Comparison of ENCODE assay signal across 26 cellular contexts in genomic region chr3:187262360-187262759, GRCh38. TPM values are rescaled to one million over a fixed set of nuclear protein-coding genes. Genes with fewer than 3 reads are reported as not detected.
DNase-seq lines count a peak whose midpoint lies in the region; ATAC-seq and TF ChIP-seq lines count a peak whose summit lies in the region.
"Had no signal": no experiment of that assay in that cellular context is flagged by ENCODE, and none has a peak within 500 bp of the region (broad histone marks: within the 10 kb centered on the region; RNA-seq: fewer than 3 reads in every experiment).

No MANE protein-coding gene starts in this region.

- H3K18ac ChIP-seq in mesenchymal stem cell (ENCODE audit: low read depth in 1 of 2, low read length in 2 of 2): peak overlapping the region; percentile 25 to 73

- H2BK15ac ChIP-seq in mesenchymal stem cell (ENCODE audit: low read depth, poor library complexity, severe bottlenecking): peak overlapping the region; percentile 1

- H3K79me1 ChIP-seq in mesenchymal stem cell (replicated peaks; ENCODE audit: low read length, poor library complexity, severe bottlenecking): no peaks in the 10 kb centered on the region

- H3K23ac ChIP-seq in mesenchymal stem cell (ENCODE audit: low read length in 2 of 2): no peak overlapping the region

- H4K91ac ChIP-seq in mesenchymal stem cell (ENCODE audit: low read length): no peak overlapping the region

- no peak overlapping the region for H2AFZ ChIP-seq in mesenchymal stem cell (ENCODE audit: low read depth, low read length)
- H2AFZ ChIP-seq: PC-9 had no signal

- no peaks in the 10 kb centered on the region for H3K27me3 ChIP-seq in mesenchymal stem cell (ENCODE audit: control insufficient read depth in 1 of 2, insufficient read depth in 1 of 2, low read length in 2 of 2)
- H3K27me3 ChIP-seq in MG63: no peaks in the 10 kb centered on the region

- peak overlapping the region; percentile 91 for H3K27ac Mint-ChIP-seq in HFFc6
- H3K27ac Mint-ChIP-seq: CD4-positive, alpha-beta memory T cell had no signal

- H2BK120ac ChIP-seq in mesenchymal stem cell (ENCODE audit: low read depth, low read length): peak overlapping the region; percentile 71

- H3K4me2 ChIP-seq in mesenchymal stem cell (ENCODE audit: low read length, poor library complexity, severe bottlenecking): no peak overlapping the region
- H3K4me2 ChIP-seq: KMS-11, PC-9 had no signal

- H3K27me3 Mint-ChIP-seq in HFFc6 (ENCODE audit: insufficient read depth): no peaks in the 10 kb centered on the region; the same call in 1 of the 2 replicates

- DNase-seq in HFFc6 (no peak), coronary artery (ENCODE audit: low spot score) (peak; percentile 19), mesenchymal stem cell (peak; percentile 34), MG63 (no peak), SHP77 treated with DMSO at 0.1 percent for 48 hours (lab: John Stamatoyannopoulos, UW) (no peak)
- DNase-seq in stimulated activated CD4-positive, alpha-beta T cell treated with anti-CD3 and anti-CD28 coated beads, Interleukin-12 subunit alpha, Interleukin-12 subunit beta, amount 100 ng/mL, for 4 hours: no peak
- DNase-seq: C1 segment of cervical spinal cord; CD4-positive, alpha-beta memory T cell; COR-L47; DMS53; GDM1; NCI-H1092; NCI-H1417 treated with DMSO at 0.1 percent for 48 hours; NCI-H1694 treated with DMSO at 0.1 percent for 48 hours; NCI-H2081; NCI-H2227 treated with DMSO at 0.1 percent for 48 hours; NCI-H526 treated with DMSO at 0.1 percent for 48 hours; PC-9 had no signal

- no peak overlapping the region for H3K14ac ChIP-seq in mesenchymal stem cell (ENCODE audit: low read length in 2 of 2)

- H4K8ac ChIP-seq in mesenchymal stem cell (ENCODE audit: low read length): peak overlapping the region; percentile 35

- TF ChIP-seq CTCF in HFFc6 (IDR thresholded peaks at IDR 0.05) (no peak), coronary artery (IDR thresholded peaks at IDR 0.05) (no peak)

- H3K4me1 Mint-ChIP-seq in HFFc6 (ENCODE audit: low read depth): peaks cover 74% of the 10 kb centered on the region
- H3K4me1 Mint-ChIP-seq: CD4-positive, alpha-beta memory T cell had no signal

- no peak overlapping the region for H3K27ac ChIP-seq in coronary artery
- no peak overlapping the region for H3K27ac ChIP-seq in mesenchymal stem cell (ENCODE audit: low read length, poor library complexity, severe bottlenecking)
- H3K27ac ChIP-seq: KMS-11, PC-9 had no signal

- ATAC-seq in GM21526 (IDR thresholded peaks at IDR 0.05; ENCODE audit: low FRiP score, unreplicated experiment): no peak
- ATAC-seq: GM12878, Right ventricle myocardium inferior had no signal

- peaks cover 58% of the 10 kb centered on the region for H3K36me3 Mint-ChIP-seq in HFFc6 (ENCODE audit: low read depth)
- H3K36me3 Mint-ChIP-seq: CD4-positive, alpha-beta memory T cell had no signal

- peak overlapping the region in 1 of 2 experiments; percentile 45 for H3K4ac ChIP-seq in mesenchymal stem cell (ENCODE audit: low read depth in 1 of 2, low read length in 2 of 2)

- 0 out of 2 replicates have a peak overlapping the region, but pooled peaks have one; percentile 37 for H3K4me3 Mint-ChIP-seq in HFFc6
- H3K4me3 Mint-ChIP-seq: CD4-positive, alpha-beta memory T cell had no signal

- H3K36me3 ChIP-seq in mesenchymal stem cell (ENCODE audit: control insufficient read depth in 1 of 2, insufficient read depth in 2 of 2, low read depth in 1 of 2, low read length in 2 of 2) (peaks cover 0 to 52% of the 10 kb centered on the region in 2 experiments), MG63 (peaks cover 70% of the 10 kb centered on the region)
- H3K36me3 ChIP-seq: HAP-1 had no signal

- no peak overlapping the region for H3K4me3 ChIP-seq in coronary artery
- H3K4me3 ChIP-seq in mesenchymal stem cell (ENCODE audit: insufficient read depth in 1 of 2, low read depth in 1 of 2, low read length in 2 of 2): no peak overlapping the region
- no peak overlapping the region for H3K4me3 ChIP-seq in MG63
- H3K4me3 ChIP-seq: GM12878, HAP-1, PC-9 had no signal

- 66% methylated on average over 5 of the region's 6 CpGs for WGBS in mesenchymal stem cell

- peak overlapping the region; percentile 69 to 97 for H2BK12ac ChIP-seq in mesenchymal stem cell (ENCODE audit: low read length in 2 of 2)

- H3K4me1 ChIP-seq in mesenchymal stem cell (ENCODE audit: control insufficient read depth, insufficient read depth, low read depth, low read length): peaks cover 5% of the 10 kb centered on the region
- H3K4me1 ChIP-seq: HAP-1 had no signal

- no peak overlapping the region for H3K9ac ChIP-seq in mesenchymal stem cell (ENCODE audit: low read length)
- H3K9ac ChIP-seq: KMS-11 had no signal

- no peak overlapping the region for H2BK5ac ChIP-seq in mesenchymal stem cell (ENCODE audit: low read depth, low read length, poor library complexity, severe bottlenecking)

- H3K9me3 Mint-ChIP-seq in HFFc6: peaks cover 11% of the 10 kb centered on the region
- H3K9me3 Mint-ChIP-seq: CD4-positive, alpha-beta memory T cell had no signal

- peak overlapping the region; percentile 73 for H2AK5ac ChIP-seq in mesenchymal stem cell (ENCODE audit: low read length, severe bottlenecking)

- H3K9me3 ChIP-seq in mesenchymal stem cell (ENCODE audit: control insufficient read depth, low read length) (peaks cover 10% of the 10 kb centered on the region), MG63 (peaks cover 17% of the 10 kb centered on the region)
- H3K9me3 ChIP-seq: HAP-1 had no signal

RNA-seq across cellular contexts. Expression of gene MASP1, which starts 29.2 kb away (rescaled TPM):
- total RNA-seq in HFFc6 (2021; fragmentation: NEBNext Ultra II Directional; extraction: Animal tissue kit (Norgen Biotek cat#: 25700)): 100 to 1,000 TPM in 3 of 6 experiments, 10 to 100 TPM in 3; 31.5 to 133 (median 101) TPM
- polyA plus RNA-seq in mesenchymal stem cell (2013, experiment 1 of 2): 57.8 TPM
- polyA plus RNA-seq in mesenchymal stem cell (2013, experiment 2 of 2): 58.9 TPM
- 96.8 and 119 TPM in 2 replicates for total RNA-seq in MG63 (2014; rRNA removed; shearing (Covaris generic); ENCODE audit: low replicate concordance)
- total RNA-seq: A673; CD4-positive, alpha-beta memory T cell; PC-9; RPMI7951; SK-MEL-5 had no signal
- polyA plus RNA-seq: CD4-positive, alpha-beta memory T cell; GM12878 had no signal

Comparison
In these comparisons a context has a peak if more than half of its experiments do, and no peak if none do; other contexts are left out.
1. DNase-seq: peak in coronary artery (single experiment) and mesenchymal stem cell (single experiment); none in HFFc6 (single experiment), stimulated activated CD4-positive, alpha-beta T cell treated with anti-CD3 and anti-CD28 coated beads, Interleukin-12 subunit alpha, Interleukin-12 subunit beta, amount 100 ng/mL, for 4 hours (single experiment), MG63 (single experiment) and SHP77 treated with DMSO at 0.1 percent for 48 hours (single experiment).